16 cellular contexts compared by ENCODE assay signal in genomic region chr15:39704684-39705083, GRCh38.
DNase-seq lines count a peak whose midpoint lies in the region; ATAC-seq and TF ChIP-seq lines count a peak whose summit lies in the region.
"Had no signal": no experiment of that assay in that cellular context is flagged by ENCODE, and none has a peak within 500 bp of the region (broad histone marks: within the 10 kb centered on the region; RNA-seq: fewer than 3 reads in every experiment).

No MANE protein-coding gene starts in this region.

- no peak for TF ChIP-seq CTCF in AG09309 (IDR thresholded peaks at IDR 0.05; ENCODE audit: control insufficient read depth, insufficient read depth, low read depth, low read length, missing control alignments)

- ATAC-seq in GM21367 (IDR thresholded peaks at IDR 0.05; ENCODE audit: unreplicated experiment) (no peak), HG03439 (IDR thresholded peaks at IDR 0.05; ENCODE audit: unreplicated experiment) (no peak)
- ATAC-seq: lower lobe of right lung had no signal

- DNase-seq in AG09309 (ENCODE audit: low read depth) = peak; percentile 62
- peak; percentile 26 for DNase-seq in M059J (ENCODE audit: low read depth)
- DNase-seq in dedifferentiated amniotic fluid mesenchymal stem cell (ENCODE audit: extremely low spot score) = peak; percentile 90
- peak; percentile 12 for DNase-seq in kidney glomerular epithelial cell (lab: John Stamatoyannopoulos, UW)
- no peak for DNase-seq in NCI-H1694 treated with DMSO at 0.1 percent for 48 hours (lab: John Stamatoyannopoulos, UW)
- no peak for DNase-seq in cerebellar nuclear complex (lab: John Stamatoyannopoulos, UW)
- DNase-seq: activated CD4-positive, alpha-beta T cell treated with anti-CD3 and anti-CD28 coated beads for 1 hour; activated T-cell treated with anti-CD3 and anti-CD28 coated beads, Interleukin-2, amount 50 U/mL, for 24 hours; effector CD4-positive, alpha-beta T cell; lower lobe of right lung; NCI-H2171 treated with DMSO at 0.1 percent for 48 hours; ovary had no signal

- H3K4me3 ChIP-seq in AG09309 (ENCODE audit: control insufficient read depth, low read depth, low read length) = no peak overlapping the region
- H3K4me3 ChIP-seq: hepatocyte, lower lobe of right lung, ovary, tibial nerve had no signal

Comparison
In these comparisons a context has a peak if more than half of its experiments do, and no peak if none do; other contexts are left out.
1. DNase-seq: peak in AG09309 (single experiment), M059J (single experiment), dedifferentiated amniotic fluid mesenchymal stem cell (single experiment) and kidney glomerular epithelial cell (single experiment); none in NCI-H1694 treated with DMSO at 0.1 percent for 48 hours (single experiment) and cerebellar nuclear complex (0 of 2).